10 cellular contexts compared by ENCODE assay signal in the genomic region with DNA sequence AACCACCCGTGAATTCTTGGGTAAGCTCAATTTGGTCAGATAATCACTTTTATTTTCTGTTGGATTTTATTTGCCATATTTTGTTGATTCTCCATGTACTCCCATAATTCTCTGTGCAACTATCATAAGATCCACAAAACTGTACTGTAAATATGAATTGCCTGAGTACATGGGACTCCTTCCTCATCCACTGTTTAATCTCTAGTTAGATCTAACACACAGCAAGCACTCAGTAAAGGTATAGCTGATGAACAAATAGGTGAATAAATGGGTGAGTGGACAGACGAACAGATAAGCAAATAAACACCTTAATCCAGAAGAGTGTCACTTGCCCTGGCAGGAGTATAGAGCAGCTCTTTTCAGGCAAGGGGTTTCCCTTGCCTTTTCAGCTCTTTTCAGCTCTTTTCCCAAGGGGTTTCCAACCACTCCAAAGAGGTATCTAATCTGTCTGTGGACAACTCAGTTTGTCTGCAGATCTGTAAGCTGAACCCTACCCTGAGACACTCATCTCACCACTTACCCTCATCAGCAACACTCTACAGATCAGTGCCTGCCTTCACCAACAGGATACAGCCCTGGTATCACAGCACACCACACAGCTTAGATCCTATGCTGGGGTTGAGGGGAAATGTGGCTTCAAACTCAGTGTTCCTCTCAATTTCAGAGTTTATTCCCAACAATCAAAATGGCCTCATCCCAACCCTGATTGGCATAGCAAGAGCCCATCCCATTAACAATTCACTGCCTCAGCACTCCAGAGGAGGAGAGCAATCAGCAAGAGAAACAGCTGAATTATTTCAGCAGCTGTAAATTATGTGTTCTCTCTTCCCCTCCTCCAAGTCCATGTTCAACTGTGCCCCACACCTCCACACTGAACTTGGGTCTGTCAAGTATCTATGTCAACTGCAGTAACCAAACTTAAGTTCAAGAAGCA. TPM values are rescaled to one million over a fixed set of nuclear protein-coding genes. Genes with fewer than 3 reads are reported as not detected.
DNase-seq lines count a peak whose midpoint lies in the region; ATAC-seq, FAIRE-seq and TF ChIP-seq lines count a peak whose summit lies in the region.
"Had no signal": no experiment of that assay in that cellular context is flagged by ENCODE, and none has a peak within 500 bp of the region (broad histone marks: within the 10 kb centered on the region; RNA-seq: fewer than 3 reads in every experiment).

No MANE protein-coding gene starts in this region.

- H3K4me1 Mint-ChIP-seq in CD4-positive, CD25-positive, alpha-beta regulatory T cell, result peaks cover 2 to 9% (median 6%) of the 10 kb centered on the region in 4 donors
- peaks cover 52% of the 10 kb centered on the region for H3K4me1 Mint-ChIP-seq in HFFc6 (ENCODE audit: low read depth)
- H3K4me1 Mint-ChIP-seq in activated naive CD8-positive, alpha-beta T cell treated with anti-CD3 and anti-CD28 coated beads, Interleukin-2, amount 50 U/mL, for 24 hours, result peaks cover 54% of the 10 kb centered on the region
- H3K4me1 Mint-ChIP-seq in osteocyte (ENCODE audit: unreplicated experiment), result peaks cover 54% of the 10 kb centered on the region

- H3K27me3 ChIP-seq in CD4-positive, CD25-positive, alpha-beta regulatory T cell (ENCODE audit: control insufficient read depth, insufficient read depth, low read length), result no peaks in the 10 kb centered on the region
- no peaks in the 10 kb centered on the region for H3K27me3 ChIP-seq in muscle layer of duodenum (ENCODE audit: low read depth, low read length)

- no peak for TF ChIP-seq POLR2A in H54 (IDR thresholded peaks at IDR 0.05; ENCODE audit: low read depth, low read length)

- FAIRE-seq in H54 (lab: Jason Lieb, UNC), result no peak
- FAIRE-seq: keratinocyte had no signal

- H3K27ac Mint-ChIP-seq in CD4-positive, CD25-positive, alpha-beta regulatory T cell, result peak overlapping the region in 2 of 3 donors; percentile 15 to 33
- H3K27ac Mint-ChIP-seq in HFFc6 (peak overlapping the region; percentile 42; the same call in 1 of the 2 replicates), osteocyte (ENCODE audit: unreplicated experiment) (no peak overlapping the region)
- peak overlapping the region; percentile 53 for H3K27ac Mint-ChIP-seq in activated naive CD8-positive, alpha-beta T cell treated with anti-CD3 and anti-CD28 coated beads, Interleukin-2, amount 50 U/mL, for 24 hours

- H3K36me3 ChIP-seq in CD4-positive, CD25-positive, alpha-beta regulatory T cell (ENCODE audit: control insufficient read depth, insufficient read depth, low read length), result no peaks in the 10 kb centered on the region
- no peaks in the 10 kb centered on the region for H3K36me3 ChIP-seq in muscle layer of duodenum (ENCODE audit: control insufficient read depth in 1 of 2, insufficient read depth in 2 of 2, low read length in 2 of 2)

- no peak for TF ChIP-seq CTCF in HFFc6 (IDR thresholded peaks at IDR 0.05)
- no peak for TF ChIP-seq CTCF in osteocyte (IDR thresholded peaks at IDR 0.05)

- DNase-seq in CD4-positive, CD25-positive, alpha-beta regulatory T cell, result peak in 1 of 3 donors; percentile 14
- peak; percentile 3 for DNase-seq in HFFc6
- DNase-seq in activated naive CD8-positive, alpha-beta T cell treated with anti-CD3 and anti-CD28 coated beads, Interleukin-2, amount 50 U/mL, for 24 hours, result no peak
- no peak for DNase-seq in ecto neural progenitor cell (ENCODE audit: low spot score)
- DNase-seq in osteocyte (ENCODE audit: extremely low spot score, unreplicated experiment), result no peak
- DNase-seq in H54 (ENCODE audit: insufficient read length, low spot score), result no peak
- DNase-seq: activated CD8-positive, alpha-beta memory T cell treated with anti-CD3 and anti-CD28 coated beads, Interleukin-2, amount 50 U/mL, for 48 hours had no signal

- no peak overlapping the region for H3K4me3 Mint-ChIP-seq in CD4-positive, CD25-positive, alpha-beta regulatory T cell
- H3K4me3 Mint-ChIP-seq in HFFc6 (no peak overlapping the region), osteocyte (ENCODE audit: unreplicated experiment) (no peak overlapping the region)
- no peak overlapping the region for H3K4me3 Mint-ChIP-seq in activated naive CD8-positive, alpha-beta T cell treated with anti-CD3 and anti-CD28 coated beads, Interleukin-2, amount 50 U/mL, for 24 hours

- no peak overlapping the region for H3K4me3 ChIP-seq in CD4-positive, CD25-positive, alpha-beta regulatory T cell (ENCODE audit: low read depth, low read length)
- no peak overlapping the region for H3K4me3 ChIP-seq in muscle layer of duodenum (ENCODE audit: low read depth in 1 of 2, low read length in 2 of 2)

- H3K27me3 Mint-ChIP-seq in CD4-positive, CD25-positive, alpha-beta regulatory T cell, result no peaks in the 10 kb centered on the region
- H3K27me3 Mint-ChIP-seq in HFFc6 (ENCODE audit: insufficient read depth) (no peaks in the 10 kb centered on the region), osteocyte (ENCODE audit: unreplicated experiment) (no peaks in the 10 kb centered on the region)
- H3K27me3 Mint-ChIP-seq in activated naive CD8-positive, alpha-beta T cell treated with anti-CD3 and anti-CD28 coated beads, Interleukin-2, amount 50 U/mL, for 24 hours, result no peaks in the 10 kb centered on the region

- H3K4me1 ChIP-seq in CD4-positive, CD25-positive, alpha-beta regulatory T cell (ENCODE audit: control insufficient read depth, insufficient read depth, low read length, poor library complexity, severe bottlenecking), result no peaks in the 10 kb centered on the region
- H3K4me1 ChIP-seq in muscle layer of duodenum (ENCODE audit: control insufficient read depth in 1 of 2, insufficient read depth in 2 of 2, low read length in 2 of 2), result peaks cover 11 to 39% of the 10 kb centered on the region in 2 donors

- no peaks in the 10 kb centered on the region for H3K9me3 ChIP-seq in CD4-positive, CD25-positive, alpha-beta regulatory T cell (ENCODE audit: control insufficient read depth in 2 of 2, low read length in 2 of 2)
- no peaks in the 10 kb centered on the region for H3K9me3 ChIP-seq in muscle layer of duodenum (ENCODE audit: control insufficient read depth in 1 of 2, low read length in 2 of 2)

- ATAC-seq in CD4-positive, CD25-positive, alpha-beta regulatory T cell (ENCODE audit: low read depth in 2 of 2), result peak in 1 of 2 donors; percentile 50
- ATAC-seq in activated naive CD8-positive, alpha-beta T cell treated with anti-CD3 and anti-CD28 coated beads, Interleukin-2, amount 50 U/mL, for 24 hours, result peak; percentile 53
- ATAC-seq in GM21717 (IDR thresholded peaks at IDR 0.05; ENCODE audit: unreplicated experiment), result no peak

- no peaks in the 10 kb centered on the region for H3K36me3 Mint-ChIP-seq in CD4-positive, CD25-positive, alpha-beta regulatory T cell
- no peaks in the 10 kb centered on the region for H3K36me3 Mint-ChIP-seq in HFFc6 (ENCODE audit: low read depth)
- H3K36me3 Mint-ChIP-seq in activated naive CD8-positive, alpha-beta T cell treated with anti-CD3 and anti-CD28 coated beads, Interleukin-2, amount 50 U/mL, for 24 hours (ENCODE audit: low read depth), result peaks cover 3% of the 10 kb centered on the region
- no peaks in the 10 kb centered on the region for H3K36me3 Mint-ChIP-seq in osteocyte (ENCODE audit: unreplicated experiment)

- H3K27ac ChIP-seq in CD4-positive, CD25-positive, alpha-beta regulatory T cell (ENCODE audit: insufficient read depth, low read length, poor library complexity, severe bottlenecking), result no peak overlapping the region
- peak overlapping the region; percentile 19 for H3K27ac ChIP-seq in muscle layer of duodenum (ENCODE audit: low read length)

- peaks cover 0 to 1% (median 0%) of the 10 kb centered on the region in 7 donors for H3K9me3 Mint-ChIP-seq in CD4-positive, CD25-positive, alpha-beta regulatory T cell
- H3K9me3 Mint-ChIP-seq in HFFc6 (no peaks in the 10 kb centered on the region), osteocyte (ENCODE audit: unreplicated experiment) (no peaks in the 10 kb centered on the region)
- H3K9me3 Mint-ChIP-seq in activated naive CD8-positive, alpha-beta T cell treated with anti-CD3 and anti-CD28 coated beads, Interleukin-2, amount 50 U/mL, for 24 hours, result peaks cover 3% of the 10 kb centered on the region

RNA-seq across cellular contexts. Expression of a gene that starts 51.1 kb away (rescaled TPM):
- 12.3 TPM for total RNA-seq in CD4-positive, CD25-positive, alpha-beta regulatory T cell
- 10 to 100 TPM in 3 of 4 donors, 1 to 10 TPM in 1; 9.8 to 12.3 (median 11.0) TPM for polyA plus RNA-seq in CD4-positive, CD25-positive, alpha-beta regulatory T cell
- total RNA-seq in HFFc6 (2021; fragmentation: NEBNext Ultra II Directional; extraction: Animal tissue kit (Norgen Biotek cat#: 25700)), result 10 to 100 TPM; 64.7 to 84.7 (median 78.7) TPM
- total RNA-seq in osteocyte, result 58.0 and 58.4 TPM in 2 replicates
